Comparison of ENCODE assay signal across 1 cellular context in genomic region chr15:39770748-39771689, GRCh38.
TF ChIP-seq lines count a peak whose summit lies in the region.

No MANE protein-coding gene starts in this region.

TF ChIP-seq in GM12878, 131 proteins besides CTCF, POLR2A, EP300 and RAD21:
- TF ChIP-seq PRDM15 (CRISPR knock-in tag; IDR thresholded peaks at IDR 0.05) (no peak), ZNF384 (IDR thresholded peaks at IDR 0.05; ENCODE audit: borderline replicate concordance, low read depth, low read length) (no peak), HSF1 (IDR thresholded peaks at IDR 0.05; ENCODE audit: low read depth, low read length) (no peak), CHD2 (IDR thresholded peaks at IDR 0.05; ENCODE audit: borderline replicate concordance, low read depth, low read length) (no peak), RCOR1 (conservative IDR thresholded peaks at IDR 0.05; ENCODE audit: low read depth, low read length) (no peak), SMAD5 (IDR thresholded peaks at IDR 0.05; ENCODE audit: low read depth) (no peak), ZBED1 (IDR thresholded peaks at IDR 0.05; ENCODE audit: borderline replicate concordance) (no peak), SPI1 (IDR thresholded peaks at IDR 0.05; ENCODE audit: borderline replicate concordance, insufficient read depth, low read depth, low read length) (no peak)
- TF ChIP-seq, protein P1, sequence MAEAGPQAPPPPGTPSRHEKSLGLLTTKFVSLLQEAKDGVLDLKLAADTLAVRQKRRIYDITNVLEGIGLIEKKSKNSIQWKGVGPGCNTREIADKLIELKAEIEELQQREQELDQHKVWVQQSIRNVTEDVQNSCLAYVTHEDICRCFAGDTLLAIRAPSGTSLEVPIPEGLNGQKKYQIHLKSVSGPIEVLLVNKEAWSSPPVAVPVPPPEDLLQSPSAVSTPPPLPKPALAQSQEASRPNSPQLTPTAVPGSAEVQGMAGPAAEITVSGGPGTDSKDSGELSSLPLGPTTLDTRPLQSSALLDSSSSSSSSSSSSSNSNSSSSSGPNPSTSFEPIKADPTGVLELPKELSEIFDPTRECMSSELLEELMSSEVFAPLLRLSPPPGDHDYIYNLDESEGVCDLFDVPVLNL (IDR thresholded peaks at IDR 0.05; ENCODE audit: low read depth, low read length): no peak
TF ChIP-seq in GM12878: peak in this region for 0.
